In the genomic region with DNA sequence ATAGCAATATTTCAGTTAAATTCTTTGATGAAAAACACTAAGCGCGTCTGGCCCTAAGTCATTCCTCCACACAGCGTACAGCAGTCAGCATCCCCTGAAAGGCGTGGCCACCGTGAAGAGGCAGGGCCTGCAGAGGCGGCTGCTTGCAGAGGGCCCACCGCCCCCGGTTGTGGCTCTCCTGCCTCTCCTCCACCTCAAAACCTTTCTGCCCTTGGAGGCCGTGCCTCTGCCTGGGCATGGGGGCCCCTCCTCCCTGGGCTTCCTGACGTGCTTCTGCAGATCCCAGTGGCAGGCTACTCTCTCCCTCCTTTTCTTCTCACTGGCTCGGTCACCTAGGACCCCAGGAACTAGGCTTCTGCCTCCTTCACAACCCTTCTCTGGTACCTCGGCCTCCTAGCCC, we compare ENCODE assay signal across 1 cellular context.
TF ChIP-seq lines count a peak whose summit lies in the region.

No MANE protein-coding gene starts in this region.

TF ChIP-seq in WTC11, 78 proteins besides CTCF, POLR2A, EP300 and RAD21 (continued from another document):
- TF ChIP-seq, protein P1, sequence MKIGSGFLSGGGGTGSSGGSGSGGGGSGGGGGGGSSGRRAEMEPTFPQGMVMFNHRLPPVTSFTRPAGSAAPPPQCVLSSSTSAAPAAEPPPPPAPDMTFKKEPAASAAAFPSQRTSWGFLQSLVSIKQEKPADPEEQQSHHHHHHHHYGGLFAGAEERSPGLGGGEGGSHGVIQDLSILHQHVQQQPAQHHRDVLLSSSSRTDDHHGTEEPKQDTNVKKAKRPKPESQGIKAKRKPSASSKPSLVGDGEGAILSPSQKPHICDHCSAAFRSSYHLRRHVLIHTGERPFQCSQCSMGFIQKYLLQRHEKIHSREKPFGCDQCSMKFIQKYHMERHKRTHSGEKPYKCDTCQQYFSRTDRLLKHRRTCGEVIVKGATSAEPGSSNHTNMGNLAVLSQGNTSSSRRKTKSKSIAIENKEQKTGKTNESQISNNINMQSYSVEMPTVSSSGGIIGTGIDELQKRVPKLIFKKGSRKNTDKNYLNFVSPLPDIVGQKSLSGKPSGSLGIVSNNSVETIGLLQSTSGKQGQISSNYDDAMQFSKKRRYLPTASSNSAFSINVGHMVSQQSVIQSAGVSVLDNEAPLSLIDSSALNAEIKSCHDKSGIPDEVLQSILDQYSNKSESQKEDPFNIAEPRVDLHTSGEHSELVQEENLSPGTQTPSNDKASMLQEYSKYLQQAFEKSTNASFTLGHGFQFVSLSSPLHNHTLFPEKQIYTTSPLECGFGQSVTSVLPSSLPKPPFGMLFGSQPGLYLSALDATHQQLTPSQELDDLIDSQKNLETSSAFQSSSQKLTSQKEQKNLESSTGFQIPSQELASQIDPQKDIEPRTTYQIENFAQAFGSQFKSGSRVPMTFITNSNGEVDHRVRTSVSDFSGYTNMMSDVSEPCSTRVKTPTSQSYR (CRISPR knock-in tag; IDR thresholded peaks at IDR 0.05) = no peak
- TF ChIP-seq NFE2L1 (CRISPR knock-in tag; IDR thresholded peaks at IDR 0.05) (no peak), NR1H2 (CRISPR knock-in tag; IDR thresholded peaks at IDR 0.05) (no peak), SMAD3 (CRISPR knock-in tag; IDR thresholded peaks at IDR 0.05; ENCODE audit: borderline replicate concordance) (no peak), NFATC4 (CRISPR knock-in tag; IDR thresholded peaks at IDR 0.05) (no peak), ZNF219 (CRISPR knock-in tag; IDR thresholded peaks at IDR 0.05; ENCODE audit: borderline replicate concordance) (no peak), FOXK1 (CRISPR knock-in tag; IDR thresholded peaks at IDR 0.05) (no peak), GABPB1 (CRISPR knock-in tag; IDR thresholded peaks at IDR 0.05) (no peak), SOX15 (CRISPR knock-in tag; IDR thresholded peaks at IDR 0.05) (no peak)
- TF ChIP-seq, protein P2, sequence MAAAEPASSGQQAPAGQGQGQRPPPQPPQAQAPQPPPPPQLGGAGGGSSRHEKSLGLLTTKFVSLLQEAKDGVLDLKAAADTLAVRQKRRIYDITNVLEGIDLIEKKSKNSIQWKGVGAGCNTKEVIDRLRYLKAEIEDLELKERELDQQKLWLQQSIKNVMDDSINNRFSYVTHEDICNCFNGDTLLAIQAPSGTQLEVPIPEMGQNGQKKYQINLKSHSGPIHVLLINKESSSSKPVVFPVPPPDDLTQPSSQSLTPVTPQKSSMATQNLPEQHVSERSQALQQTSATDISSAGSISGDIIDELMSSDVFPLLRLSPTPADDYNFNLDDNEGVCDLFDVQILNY (CRISPR knock-in tag; IDR thresholded peaks at IDR 0.05) = no peak
- TF ChIP-seq, protein P3, sequence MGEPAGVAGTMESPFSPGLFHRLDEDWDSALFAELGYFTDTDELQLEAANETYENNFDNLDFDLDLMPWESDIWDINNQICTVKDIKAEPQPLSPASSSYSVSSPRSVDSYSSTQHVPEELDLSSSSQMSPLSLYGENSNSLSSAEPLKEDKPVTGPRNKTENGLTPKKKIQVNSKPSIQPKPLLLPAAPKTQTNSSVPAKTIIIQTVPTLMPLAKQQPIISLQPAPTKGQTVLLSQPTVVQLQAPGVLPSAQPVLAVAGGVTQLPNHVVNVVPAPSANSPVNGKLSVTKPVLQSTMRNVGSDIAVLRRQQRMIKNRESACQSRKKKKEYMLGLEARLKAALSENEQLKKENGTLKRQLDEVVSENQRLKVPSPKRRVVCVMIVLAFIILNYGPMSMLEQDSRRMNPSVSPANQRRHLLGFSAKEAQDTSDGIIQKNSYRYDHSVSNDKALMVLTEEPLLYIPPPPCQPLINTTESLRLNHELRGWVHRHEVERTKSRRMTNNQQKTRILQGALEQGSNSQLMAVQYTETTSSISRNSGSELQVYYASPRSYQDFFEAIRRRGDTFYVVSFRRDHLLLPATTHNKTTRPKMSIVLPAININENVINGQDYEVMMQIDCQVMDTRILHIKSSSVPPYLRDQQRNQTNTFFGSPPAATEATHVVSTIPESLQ (CRISPR knock-in tag; IDR thresholded peaks at IDR 0.05) = no peak
- TF ChIP-seq, protein P4, sequence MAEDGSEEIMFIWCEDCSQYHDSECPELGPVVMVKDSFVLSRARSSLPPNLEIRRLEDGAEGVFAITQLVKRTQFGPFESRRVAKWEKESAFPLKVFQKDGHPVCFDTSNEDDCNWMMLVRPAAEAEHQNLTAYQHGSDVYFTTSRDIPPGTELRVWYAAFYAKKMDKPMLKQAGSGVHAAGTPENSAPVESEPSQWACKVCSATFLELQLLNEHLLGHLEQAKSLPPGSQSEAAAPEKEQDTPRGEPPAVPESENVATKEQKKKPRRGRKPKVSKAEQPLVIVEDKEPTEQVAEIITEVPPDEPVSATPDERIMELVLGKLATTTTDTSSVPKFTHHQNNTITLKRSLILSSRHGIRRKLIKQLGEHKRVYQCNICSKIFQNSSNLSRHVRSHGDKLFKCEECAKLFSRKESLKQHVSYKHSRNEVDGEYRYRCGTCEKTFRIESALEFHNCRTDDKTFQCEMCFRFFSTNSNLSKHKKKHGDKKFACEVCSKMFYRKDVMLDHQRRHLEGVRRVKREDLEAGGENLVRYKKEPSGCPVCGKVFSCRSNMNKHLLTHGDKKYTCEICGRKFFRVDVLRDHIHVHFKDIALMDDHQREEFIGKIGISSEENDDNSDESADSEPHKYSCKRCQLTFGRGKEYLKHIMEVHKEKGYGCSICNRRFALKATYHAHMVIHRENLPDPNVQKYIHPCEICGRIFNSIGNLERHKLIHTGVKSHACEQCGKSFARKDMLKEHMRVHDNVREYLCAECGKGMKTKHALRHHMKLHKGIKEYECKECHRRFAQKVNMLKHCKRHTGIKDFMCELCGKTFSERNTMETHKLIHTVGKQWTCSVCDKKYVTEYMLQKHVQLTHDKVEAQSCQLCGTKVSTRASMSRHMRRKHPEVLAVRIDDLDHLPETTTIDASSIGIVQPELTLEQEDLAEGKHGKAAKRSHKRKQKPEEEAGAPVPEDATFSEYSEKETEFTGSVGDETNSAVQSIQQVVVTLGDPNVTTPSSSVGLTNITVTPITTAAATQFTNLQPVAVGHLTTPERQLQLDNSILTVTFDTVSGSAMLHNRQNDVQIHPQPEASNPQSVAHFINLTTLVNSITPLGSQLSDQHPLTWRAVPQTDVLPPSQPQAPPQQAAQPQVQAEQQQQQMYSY (CRISPR knock-in tag; IDR thresholded peaks at IDR 0.05) = no peak
TF ChIP-seq in WTC11: peak in this region for 0.
